1 cellular context compared by ENCODE assay signal in the genomic region with DNA sequence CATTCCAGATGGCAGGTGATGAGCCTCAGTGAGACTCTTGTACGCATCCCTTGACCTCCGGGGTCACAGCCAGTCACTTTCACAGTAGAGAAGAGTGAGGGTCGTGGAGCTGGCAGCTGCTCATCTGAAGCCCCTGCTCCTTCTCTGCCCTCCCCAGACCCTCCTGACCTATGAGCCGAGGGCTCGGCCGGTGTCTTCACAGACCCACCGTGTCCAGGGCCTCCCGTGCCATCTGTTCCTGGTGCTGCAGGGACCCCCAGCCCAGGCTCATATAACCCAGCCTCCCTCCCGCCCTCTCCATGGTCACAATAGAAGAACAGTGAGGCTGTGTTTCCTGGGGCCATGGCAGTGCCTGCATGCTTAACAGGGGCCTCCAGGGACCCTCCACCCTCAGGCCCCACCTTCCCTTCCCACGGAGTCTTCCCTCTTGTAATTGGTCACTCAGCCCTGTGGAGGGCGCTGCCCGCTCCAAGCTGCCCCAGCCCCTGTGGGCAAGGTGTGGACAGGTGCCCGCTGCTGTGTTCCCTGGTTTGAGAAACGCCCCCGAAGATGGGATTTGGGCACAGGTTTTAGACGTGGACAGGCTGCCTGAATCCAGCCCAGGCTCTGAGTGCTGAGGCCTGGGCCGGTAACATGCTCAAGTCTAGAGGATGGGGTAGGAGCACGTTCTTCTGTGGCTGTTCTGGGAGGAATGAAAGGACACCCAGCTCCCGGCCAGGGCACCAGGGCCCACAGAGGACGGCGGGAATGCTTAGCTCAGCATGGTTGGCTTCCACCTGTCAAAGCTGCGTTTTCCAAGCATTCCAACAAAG.
TF ChIP-seq lines count a peak whose summit lies in the region.

No MANE protein-coding gene starts in this region.

TF ChIP-seq in HepG2, 621 proteins besides CTCF, POLR2A, EP300 and RAD21:
- TF ChIP-seq ZFP90 (CRISPR knock-in tag; IDR thresholded peaks at IDR 0.05; ENCODE audit: borderline replicate concordance) (no peak), ZC3H13 (CRISPR knock-in tag; IDR thresholded peaks at IDR 0.05) (no peak), MAFK (conservative IDR thresholded peaks at IDR 0.05 in 1 of 2, IDR thresholded peaks at IDR 0.05 in 1 of 2; ENCODE audit: low read length in 2 of 2) (peak in 1 of 2 experiments; percentile 55; a peak in 2 of 4 replicates)
